14 cellular contexts compared by ENCODE assay signal in the genomic region with DNA sequence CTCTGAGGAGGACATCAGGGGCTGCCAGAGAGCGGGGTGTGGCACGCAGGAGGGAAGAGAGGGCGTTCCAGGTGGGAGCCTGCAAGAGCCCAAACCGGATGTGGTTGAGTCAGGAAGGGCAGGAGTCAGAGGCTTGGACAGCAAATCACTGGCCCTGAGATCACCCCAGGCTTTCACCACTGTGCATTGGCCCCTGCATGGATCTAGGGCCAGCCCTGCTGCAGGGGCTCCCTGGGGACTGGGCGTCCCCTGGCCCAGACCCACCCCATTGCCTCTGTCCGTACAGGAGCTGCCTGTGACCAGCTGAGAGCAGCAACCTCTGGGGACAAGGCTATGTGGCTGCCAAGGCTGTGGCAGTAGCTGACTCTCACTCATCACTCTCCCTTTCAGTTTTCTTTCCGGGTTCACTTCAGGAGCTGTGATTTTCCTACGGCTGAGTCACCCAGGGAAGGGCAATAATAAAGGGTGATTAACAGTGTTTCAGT. TPM values are rescaled to one million over a fixed set of nuclear protein-coding genes. Genes with fewer than 3 reads are reported as not detected.
DNase-seq lines count a peak whose midpoint lies in the region; ATAC-seq, FAIRE-seq and TF ChIP-seq lines count a peak whose summit lies in the region.
"Had no signal": no experiment of that assay in that cellular context is flagged by ENCODE, and none has a peak within 500 bp of the region (broad histone marks: within the 10 kb centered on the region; RNA-seq: fewer than 3 reads in every experiment).

No MANE protein-coding gene starts in this region.

- peaks cover 9% of the 10 kb centered on the region for H3K27me3 Mint-ChIP-seq in activated CD8-positive, alpha-beta memory T cell treated with anti-CD3 and anti-CD28 coated beads, Interleukin-2, amount 10 ng/mL, durations not matched to agents 7 days and 5 days
- peaks cover 3 to 13% of the 10 kb centered on the region in 2 donors for H3K27me3 Mint-ChIP-seq in natural killer cell treated with Interleukin-12 subunit alpha and Interleukin-12 subunit beta and Interleukin-15 and Interleukin-18, amount 100 ng/mL, for 72 hours

- peak; percentile 64 for ATAC-seq in PC-3
- peak; percentile 92 for ATAC-seq in esophagus mucosa
- ATAC-seq in psoas muscle = peak in 2 of 4 donors; percentile 42 to 46
- no peak for ATAC-seq in activated CD8-positive, alpha-beta memory T cell treated with anti-CD3 and anti-CD28 coated beads, Interleukin-2, amount 10 ng/mL, durations not matched to agents 7 days and 5 days
- ATAC-seq in natural killer cell treated with Interleukin-12 subunit alpha and Interleukin-12 subunit beta and Interleukin-15 and Interleukin-18, amount 100 ng/mL, for 72 hours = no peak
- ATAC-seq: SK-N-SH treated with all-trans-retinoic acid at 6 μM for 48 hours had no signal

- H3K4me1 ChIP-seq in PC-3 (ENCODE audit: insufficient read depth, low read length) = peaks cover 20% of the 10 kb centered on the region
- H3K4me1 ChIP-seq in psoas muscle = no peaks in the 10 kb centered on the region

- WGBS in psoas muscle, 3 donors = 40 to 49% (median 42%) methylated on average over 8 of the region's 8 CpGs

- no peak overlapping the region for H3K27ac Mint-ChIP-seq in activated CD8-positive, alpha-beta memory T cell treated with anti-CD3 and anti-CD28 coated beads, Interleukin-2, amount 10 ng/mL, durations not matched to agents 7 days and 5 days
- H3K27ac Mint-ChIP-seq in natural killer cell treated with Interleukin-12 subunit alpha and Interleukin-12 subunit beta and Interleukin-15 and Interleukin-18, amount 100 ng/mL, for 72 hours = no peak overlapping the region
- H3K27ac Mint-ChIP-seq: activated CD4-positive, alpha-beta memory T cell treated with anti-CD3 and anti-CD28 coated beads for 36 hours had no signal

- FAIRE-seq in frontal cortex (lab: Jason Lieb, UNC) = no peak

- H3K36me3 Mint-ChIP-seq in activated CD8-positive, alpha-beta memory T cell treated with anti-CD3 and anti-CD28 coated beads, Interleukin-2, amount 10 ng/mL, durations not matched to agents 7 days and 5 days = no peaks in the 10 kb centered on the region
- no peaks in the 10 kb centered on the region for H3K36me3 Mint-ChIP-seq in natural killer cell treated with Interleukin-12 subunit alpha and Interleukin-12 subunit beta and Interleukin-15 and Interleukin-18, amount 100 ng/mL, for 72 hours
- H3K36me3 Mint-ChIP-seq: activated CD4-positive, alpha-beta memory T cell treated with anti-CD3 and anti-CD28 coated beads for 36 hours had no signal

- H3K27me3 ChIP-seq in PC-3 (ENCODE audit: low read length) (no peaks in the 10 kb centered on the region), psoas muscle (ENCODE audit: insufficient read depth in 3 of 3, low read length in 2 of 3) (no peaks in the 10 kb centered on the region)

- H3K79me2 ChIP-seq in PC-3 (ENCODE audit: low read length) = no peaks in the 10 kb centered on the region

- H3K36me3 ChIP-seq in PC-3 (ENCODE audit: low read depth, low read length) = no peaks in the 10 kb centered on the region
- H3K36me3 ChIP-seq in psoas muscle (ENCODE audit: insufficient read depth in 1 of 2, low read depth in 1 of 2) = no peaks in the 10 kb centered on the region

- no peaks in the 10 kb centered on the region for H4K20me1 ChIP-seq in PC-3 (ENCODE audit: low read length)

- no peak for TF ChIP-seq CTCF in PC-3 (conservative IDR thresholded peaks at IDR 0.05; ENCODE audit: low read depth, low read length)
- TF ChIP-seq CTCF in psoas muscle (IDR thresholded peaks at IDR 0.05) = no peak

- H3K9me2 ChIP-seq in PC-3 (replicated peaks; ENCODE audit: low read length) = no peaks in the 10 kb centered on the region

- H3K9me3 ChIP-seq in PC-3 (ENCODE audit: low read length) (no peaks in the 10 kb centered on the region), psoas muscle (no peaks in the 10 kb centered on the region)

- DNase-seq in EH (ENCODE audit: low read depth) = peak; percentile 11
- peak; percentile 86 for DNase-seq in PC-3
- peak; percentile 54 to 72 for DNase-seq in psoas muscle
- no peak for DNase-seq in activated CD8-positive, alpha-beta memory T cell treated with anti-CD3 and anti-CD28 coated beads, Interleukin-2, amount 10 ng/mL, durations not matched to agents 7 days and 5 days
- DNase-seq in islet precursor cell = no peak
- DNase-seq in natural killer cell treated with Interleukin-12 subunit alpha and Interleukin-12 subunit beta and Interleukin-15 and Interleukin-18, amount 100 ng/mL, for 72 hours (ENCODE audit: low spot score) = no peak
- no peak for DNase-seq in frontal cortex (ENCODE audit: low spot score in 2 of 2)
- DNase-seq: activated CD4-positive, alpha-beta memory T cell treated with anti-CD3 and anti-CD28 coated beads for 36 hours; GOT3; stimulated activated CD4-positive, alpha-beta T cell treated with anti-CD3 and anti-CD28 coated beads, Interleukin-12 subunit alpha, Interleukin-12 subunit beta, amount 100 ng/mL, for 4 hours had no signal

- peak overlapping the region; percentile 38 for H3K9ac ChIP-seq in PC-3 (ENCODE audit: low read length)

- H3K27ac ChIP-seq in PC-3 (ENCODE audit: low read length) = peak overlapping the region; percentile 87
- no peak overlapping the region for H3K27ac ChIP-seq in psoas muscle
- H3K27ac ChIP-seq: HL-60 had no signal

- POLR2A ChIA-PET in PC-3 (lab: Charles Lee; ENCODE audit: unreplicated experiment) = no interaction called here

- H3K4me3 Mint-ChIP-seq in activated CD8-positive, alpha-beta memory T cell treated with anti-CD3 and anti-CD28 coated beads, Interleukin-2, amount 10 ng/mL, durations not matched to agents 7 days and 5 days = no peak overlapping the region
- H3K4me3 Mint-ChIP-seq in natural killer cell treated with Interleukin-12 subunit alpha and Interleukin-12 subunit beta and Interleukin-15 and Interleukin-18, amount 100 ng/mL, for 72 hours = no peak overlapping the region
- H3K4me3 Mint-ChIP-seq: activated CD4-positive, alpha-beta memory T cell treated with anti-CD3 and anti-CD28 coated beads for 36 hours had no signal

- H3K4me3 ChIP-seq in PC-3 (ENCODE audit: low read length) (peak overlapping the region; percentile 32; the same call in 1 of the 2 replicates), psoas muscle (no peak overlapping the region)

- no peaks in the 10 kb centered on the region for H3F3A ChIP-seq in PC-3 (ENCODE audit: low read length, unreplicated experiment)

- no peaks in the 10 kb centered on the region for H3K9me3 Mint-ChIP-seq in activated CD8-positive, alpha-beta memory T cell treated with anti-CD3 and anti-CD28 coated beads, Interleukin-2, amount 10 ng/mL, durations not matched to agents 7 days and 5 days (ENCODE audit: low read depth)
- no peaks in the 10 kb centered on the region for H3K9me3 Mint-ChIP-seq in natural killer cell treated with Interleukin-12 subunit alpha and Interleukin-12 subunit beta and Interleukin-15 and Interleukin-18, amount 100 ng/mL, for 72 hours
- H3K9me3 Mint-ChIP-seq: activated CD4-positive, alpha-beta memory T cell treated with anti-CD3 and anti-CD28 coated beads for 36 hours had no signal

- H3K4me2 ChIP-seq in PC-3 (ENCODE audit: low read length) = peak overlapping the region; percentile 64

- H3K4me1 Mint-ChIP-seq in activated CD8-positive, alpha-beta memory T cell treated with anti-CD3 and anti-CD28 coated beads, Interleukin-2, amount 10 ng/mL, durations not matched to agents 7 days and 5 days = peaks cover 2% of the 10 kb centered on the region
- no peaks in the 10 kb centered on the region for H3K4me1 Mint-ChIP-seq in natural killer cell treated with Interleukin-12 subunit alpha and Interleukin-12 subunit beta and Interleukin-15 and Interleukin-18, amount 100 ng/mL, for 72 hours (ENCODE audit: low read depth in 2 of 2)

- intact Hi-C loops in PC-3 (cut with micrococcal nuclease) = no loop called here
- intact Hi-C loops in psoas muscle (cut with DNase I) = no loop called here

- no TSS peak for BruUV-seq in PC-3 (replicated peaks; lab: Mats Ljungman, UMichigan)

- peak overlapping the region; percentile 65 for H2AFZ ChIP-seq in PC-3 (ENCODE audit: low read length)

- CTCF ChIA-PET in PC-3 (lab: Charles Lee) = interaction anchor here (0.5 kb wide), 1 partner anchor 308 kb away, joined by 3 read pairs; no protein-coding TSS in a partner anchor
- CTCF ChIA-PET in activated CD8-positive, alpha-beta memory T cell treated with anti-CD3 and anti-CD28 coated beads, Interleukin-2, amount 10 ng/mL, durations not matched to agents 7 days and 5 days (lab: Charles Lee) = interaction anchor here (1.8 kb wide), 1 partner anchor 22 kb away, joined by 5 read pairs; no protein-coding TSS in a partner anchor

RNA-seq across cellular contexts. Expression of a gene that starts 33.9 kb away (rescaled TPM):
- total RNA-seq in PC-3 (2014; rRNA removed) = not detected in 2 replicates
- 0.12 TPM for total RNA-seq in esophagus mucosa
- not detected for total RNA-seq in psoas muscle
- polyA plus RNA-seq in psoas muscle = under 1 TPM in 1 of 3 donors, not detected in 2; 0.04 TPM
- not detected for total RNA-seq in activated CD8-positive, alpha-beta memory T cell treated with anti-CD3 and anti-CD28 coated beads, Interleukin-2, amount 10 ng/mL, durations not matched to agents 7 days and 5 days
- not detected for total RNA-seq in natural killer cell treated with Interleukin-12 subunit alpha and Interleukin-12 subunit beta and Interleukin-15 and Interleukin-18, amount 100 ng/mL, for 72 hours
- 0.41 TPM for total RNA-seq in frontal cortex
- total RNA-seq: activated CD4-positive, alpha-beta memory T cell treated with anti-CD3 and anti-CD28 coated beads for 36 hours had no signal

RNA-seq across cellular contexts. Expression of a gene that starts 42.2 kb away (rescaled TPM):
- total RNA-seq in PC-3 (2014; rRNA removed) = not detected in 2 replicates
- total RNA-seq in esophagus mucosa = not detected
- not detected for total RNA-seq in psoas muscle
- polyA plus RNA-seq in psoas muscle = not detected
- total RNA-seq in activated CD8-positive, alpha-beta memory T cell treated with anti-CD3 and anti-CD28 coated beads, Interleukin-2, amount 10 ng/mL, durations not matched to agents 7 days and 5 days = not detected
- not detected for total RNA-seq in natural killer cell treated with Interleukin-12 subunit alpha and Interleukin-12 subunit beta and Interleukin-15 and Interleukin-18, amount 100 ng/mL, for 72 hours
- total RNA-seq in frontal cortex = not detected
- total RNA-seq: activated CD4-positive, alpha-beta memory T cell treated with anti-CD3 and anti-CD28 coated beads for 36 hours; mesenteric fat pad had no signal

RNA-seq across cellular contexts. Expression of a gene that starts 51.0 kb away (rescaled TPM):
- total RNA-seq in PC-3 (2014; rRNA removed) (3.2 and 3.5 TPM in 2 replicates), esophagus mucosa (5.1 TPM), psoas muscle (under 1 TPM; 0.06 to 0.24 (median 0.10) TPM), frontal cortex (under 0.01 TPM)
- under 1 TPM in 2 of 3 donors, not detected in 1; 0.06 to 0.12 TPM for polyA plus RNA-seq in psoas muscle
- total RNA-seq in activated CD8-positive, alpha-beta memory T cell treated with anti-CD3 and anti-CD28 coated beads, Interleukin-2, amount 10 ng/mL, durations not matched to agents 7 days and 5 days = 10 to 100 TPM; 19.1 to 30.8 TPM
- total RNA-seq in natural killer cell treated with Interleukin-12 subunit alpha and Interleukin-12 subunit beta and Interleukin-15 and Interleukin-18, amount 100 ng/mL, for 72 hours = 10 to 100 TPM in 1 of 2 donors, 1 to 10 TPM in 1; 2.1 to 10.9 TPM

Comparison
In these comparisons a context has a peak if more than half of its experiments do, and no peak if none do; other contexts are left out.
1. DNase-seq: peak in EH (single experiment), PC-3 (single experiment) and psoas muscle (2 of 2); none in activated CD8-positive, alpha-beta memory T cell treated with anti-CD3 and anti-CD28 coated beads, Interleukin-2, amount 10 ng/mL, durations not matched to agents 7 days and 5 days (single experiment), islet precursor cell (single experiment), natural killer cell treated with Interleukin-12 subunit alpha and Interleukin-12 subunit beta and Interleukin-15 and Interleukin-18, amount 100 ng/mL, for 72 hours (single experiment) and frontal cortex (0 of 2).
2. ATAC-seq: peak in PC-3 (single experiment) and esophagus mucosa (single experiment); none in activated CD8-positive, alpha-beta memory T cell treated with anti-CD3 and anti-CD28 coated beads, Interleukin-2, amount 10 ng/mL, durations not matched to agents 7 days and 5 days (single experiment) and natural killer cell treated with Interleukin-12 subunit alpha and Interleukin-12 subunit beta and Interleukin-15 and Interleukin-18, amount 100 ng/mL, for 72 hours (0 of 2).